2 cellular contexts compared by ENCODE assay signal in genomic region chr5:134467231-134467630, GRCh38.
TF ChIP-seq lines count a peak whose summit lies in the region.

No MANE protein-coding gene starts in this region.

TF ChIP-seq in HCT116, 20 proteins besides CTCF, POLR2A, EP300 and RAD21:
- TF ChIP-seq SIN3A (IDR thresholded peaks at IDR 0.05; ENCODE audit: low read depth) (no peak), SP1 (IDR thresholded peaks at IDR 0.05; ENCODE audit: low read depth) (no peak), ZNF274 (IDR thresholded peaks at IDR 0.05; ENCODE audit: low read depth, low read length) (no peak), CBX3 (IDR thresholded peaks at IDR 0.05; ENCODE audit: low read depth) (no peak), ELF1 (IDR thresholded peaks at IDR 0.05; ENCODE audit: borderline replicate concordance, low read depth) (no peak), EZH2 (IDR thresholded peaks at IDR 0.05) (no peak), CEBPB (IDR thresholded peaks at IDR 0.05; ENCODE audit: low read depth) (no peak), ZFX (IDR thresholded peaks at IDR 0.05) (no peak), EZH2phosphoT487 (IDR thresholded peaks at IDR 0.05; ENCODE audit: borderline replicate concordance) (no peak), SRF (IDR thresholded peaks at IDR 0.05; ENCODE audit: low read depth) (no peak), MAX (IDR thresholded peaks at IDR 0.05) (no peak), POLR2AphosphoS5 (IDR thresholded peaks at IDR 0.05; ENCODE audit: low read depth, low read length) (no peak), FOSL1 (IDR thresholded peaks at IDR 0.05; ENCODE audit: low read depth) (no peak), REST (IDR thresholded peaks at IDR 0.05; ENCODE audit: low read depth) (no peak), ZBTB33 (IDR thresholded peaks at IDR 0.05; ENCODE audit: extremely low read depth, insufficient replicate concordance, low read length) (no peak), JUND (IDR thresholded peaks at IDR 0.05) (no peak), YY1 (IDR thresholded peaks at IDR 0.05; ENCODE audit: extremely low read depth, insufficient replicate concordance, low read depth, low read length) (no peak)

TF ChIP-seq in HepG2, 621 proteins besides CTCF, POLR2A, EP300 and RAD21:
- TF ChIP-seq ZNF710 (CRISPR knock-in tag; IDR thresholded peaks at IDR 0.05; ENCODE audit: borderline replicate concordance) (no peak), PRMT3 (CRISPR knock-in tag; IDR thresholded peaks at IDR 0.05; ENCODE audit: borderline replicate concordance, low read depth) (no peak), ZSCAN29 (CRISPR knock-in tag; conservative IDR thresholded peaks at IDR 0.05) (no peak), ZNF253 (CRISPR knock-in tag; IDR thresholded peaks at IDR 0.05; ENCODE audit: borderline replicate concordance) (no peak), ARHGAP35 (CRISPR knock-in tag; IDR thresholded peaks at IDR 0.05; ENCODE audit: borderline replicate concordance) (no peak), ZNF33B (CRISPR knock-in tag; IDR thresholded peaks at IDR 0.05) (no peak), USF2 (IDR thresholded peaks at IDR 0.05; ENCODE audit: low read depth, low read length) (no peak), USF2 (CRISPR knock-in tag; IDR thresholded peaks at IDR 0.05; ENCODE audit: borderline replicate concordance) (no peak), ZNF207 (IDR thresholded peaks at IDR 0.05; ENCODE audit: borderline replicate concordance) (no peak), SOX6 (IDR thresholded peaks at IDR 0.05) (no peak), SOX6 (CRISPR knock-in tag; IDR thresholded peaks at IDR 0.05) (no peak), NCOR1 (IDR thresholded peaks at IDR 0.05; ENCODE audit: borderline replicate concordance, low read length) (no peak)
